Comparison of ENCODE assay signal across 18 cellular contexts in the genomic region with DNA sequence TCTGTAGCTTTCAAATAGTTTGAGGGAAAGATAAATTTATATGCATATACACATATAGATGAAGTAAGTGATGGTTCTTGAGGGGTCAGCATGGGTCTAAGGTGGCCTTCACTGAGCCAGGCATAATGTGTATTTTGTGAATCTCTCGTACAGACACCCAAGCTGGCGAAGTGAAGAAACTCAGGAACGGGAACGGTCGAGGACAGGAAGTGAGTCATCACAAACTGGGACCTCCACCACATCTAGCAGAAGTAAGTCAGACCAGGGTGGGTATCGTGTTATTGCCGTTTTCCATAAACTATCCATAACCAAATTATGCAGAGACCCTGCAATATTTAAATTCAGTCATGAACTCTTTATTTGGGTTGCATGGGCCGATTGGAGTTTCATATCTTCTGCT. TPM values are rescaled to one million over a fixed set of nuclear protein-coding genes. Genes with fewer than 3 reads are reported as not detected.
DNase-seq lines count a peak whose midpoint lies in the region; ATAC-seq lines count a peak whose summit lies in the region.
"Had no signal": no experiment of that assay in that cellular context is flagged by ENCODE, and none has a peak within 500 bp of the region (broad histone marks: within the 10 kb centered on the region; RNA-seq: fewer than 3 reads in every experiment).

No MANE protein-coding gene starts in this region.

- ATAC-seq in stimulated activated naive CD8-positive, alpha-beta T cell treated with anti-CD3 and anti-CD28 coated beads, Interleukin-15, Interleukin-2, amounts not matched to agents 100 U/mL and 50 U/mL, for 24 hours, result no peak
- ATAC-seq in HG03571 (IDR thresholded peaks at IDR 0.05; ENCODE audit: unreplicated experiment) (no peak), esophagus mucosa (no peak), HG02981 (IDR thresholded peaks at IDR 0.05; ENCODE audit: unreplicated experiment) (no peak)
- ATAC-seq: T-helper 17 cell had no signal

- intact Hi-C loops in activated T-helper 1 cell treated with anti-CD3 and anti-CD28 coated beads, Interleukin-12 subunit alpha, Interleukin-12 subunit beta, Interleukin-2, Interleukin-4 antibody, amounts not matched to agents 30 ng/mL and 10 ng/mL and 1 ng/mL, durations not matched to agents 14 hours and 24 hours and 36 hours (cut with micrococcal nuclease), result loop anchor here (2.0 kb wide), 1 partner anchor 14 kb away; no protein-coding TSS in a partner anchor

- H3K4me1 Mint-ChIP-seq in stimulated activated naive CD8-positive, alpha-beta T cell treated with anti-CD3 and anti-CD28 coated beads, Interleukin-15, Interleukin-2, amounts not matched to agents 100 ng/mL and 50 ng/mL, for 24 hours (ENCODE audit: low read depth), result peaks cover 17% of the 10 kb centered on the region
- peaks cover 30% of the 10 kb centered on the region for H3K4me1 Mint-ChIP-seq in activated T-helper 1 cell treated with anti-CD3 and anti-CD28 coated beads, Interleukin-12 subunit alpha, Interleukin-12 subunit beta, Interleukin-2, Interleukin-4 antibody, amounts not matched to agents 30 ng/mL and 10 ng/mL and 1 ng/mL, durations not matched to agents 14 hours and 24 hours and 36 hours (ENCODE audit: low read depth)

- H3K4me3 Mint-ChIP-seq in stimulated activated naive CD8-positive, alpha-beta T cell treated with anti-CD3 and anti-CD28 coated beads, Interleukin-15, Interleukin-2, amounts not matched to agents 100 ng/mL and 50 ng/mL, for 24 hours, result no peak overlapping the region
- H3K4me3 Mint-ChIP-seq in activated T-helper 1 cell treated with anti-CD3 and anti-CD28 coated beads, Interleukin-12 subunit alpha, Interleukin-12 subunit beta, Interleukin-2, Interleukin-4 antibody, amounts not matched to agents 30 ng/mL and 10 ng/mL and 1 ng/mL, durations not matched to agents 14 hours and 24 hours and 36 hours, result no peak overlapping the region
- H3K4me3 Mint-ChIP-seq: T-helper 17 cell had no signal

- no peaks in the 10 kb centered on the region for H3K27me3 Mint-ChIP-seq in stimulated activated naive CD8-positive, alpha-beta T cell treated with anti-CD3 and anti-CD28 coated beads, Interleukin-15, Interleukin-2, amounts not matched to agents 100 ng/mL and 50 ng/mL, for 24 hours
- no peaks in the 10 kb centered on the region for H3K27me3 Mint-ChIP-seq in activated T-helper 1 cell treated with anti-CD3 and anti-CD28 coated beads, Interleukin-12 subunit alpha, Interleukin-12 subunit beta, Interleukin-2, Interleukin-4 antibody, amounts not matched to agents 30 ng/mL and 10 ng/mL and 1 ng/mL, durations not matched to agents 14 hours and 24 hours and 36 hours (ENCODE audit: insufficient read depth)
- H3K27me3 Mint-ChIP-seq: T-helper 17 cell had no signal

- H3K9me3 Mint-ChIP-seq in stimulated activated naive CD8-positive, alpha-beta T cell treated with anti-CD3 and anti-CD28 coated beads, Interleukin-15, Interleukin-2, amounts not matched to agents 100 ng/mL and 50 ng/mL, for 24 hours, result no peaks in the 10 kb centered on the region
- no peaks in the 10 kb centered on the region for H3K9me3 Mint-ChIP-seq in activated T-helper 1 cell treated with anti-CD3 and anti-CD28 coated beads, Interleukin-12 subunit alpha, Interleukin-12 subunit beta, Interleukin-2, Interleukin-4 antibody, amounts not matched to agents 30 ng/mL and 10 ng/mL and 1 ng/mL, durations not matched to agents 14 hours and 24 hours and 36 hours

- peak overlapping the region; percentile 79 for H3K27ac Mint-ChIP-seq in stimulated activated naive CD8-positive, alpha-beta T cell treated with anti-CD3 and anti-CD28 coated beads, Interleukin-15, Interleukin-2, amounts not matched to agents 100 ng/mL and 50 ng/mL, for 24 hours
- peak overlapping the region; percentile 56 for H3K27ac Mint-ChIP-seq in activated T-helper 1 cell treated with anti-CD3 and anti-CD28 coated beads, Interleukin-12 subunit alpha, Interleukin-12 subunit beta, Interleukin-2, Interleukin-4 antibody, amounts not matched to agents 30 ng/mL and 10 ng/mL and 1 ng/mL, durations not matched to agents 14 hours and 24 hours and 36 hours

- DNase-seq in stimulated activated naive CD8-positive, alpha-beta T cell treated with anti-CD3 and anti-CD28 coated beads, Interleukin-15, Interleukin-2, amounts not matched to agents 100 U/mL and 50 U/mL, for 24 hours, result no peak
- DNase-seq in activated T-helper 1 cell treated with anti-CD3 and anti-CD28 coated beads, Interleukin-12 subunit alpha, Interleukin-12 subunit beta, Interleukin-2, Interleukin-4 antibody, amounts not matched to agents 30 ng/mL and 10 ng/mL and 1 ng/mL, durations not matched to agents 14 hours and 24 hours and 36 hours (ENCODE audit: low spot score), result no peak
- peak; percentile 28 for DNase-seq in islet precursor cell
- DNase-seq: activated gamma-delta T cell; AML-193; cerebellar nuclear complex; EL; GOT3; NCI-H2171 treated with DMSO at 0.1 percent for 48 hours; NCI-H526 treated with DMSO at 0.1 percent for 48 hours; occipital lobe; Right ventricle myocardium superior; stimulated activated CD4-positive, alpha-beta T cell treated with anti-CD3 and anti-CD28 coated beads, Interleukin-15, amount 100 ng/mL, for 24 hours; T-helper 17 cell had no signal

- H3K36me3 Mint-ChIP-seq in stimulated activated naive CD8-positive, alpha-beta T cell treated with anti-CD3 and anti-CD28 coated beads, Interleukin-15, Interleukin-2, amounts not matched to agents 100 ng/mL and 50 ng/mL, for 24 hours (ENCODE audit: low read depth), result peaks cover 70% of the 10 kb centered on the region
- peaks cover 56% of the 10 kb centered on the region for H3K36me3 Mint-ChIP-seq in activated T-helper 1 cell treated with anti-CD3 and anti-CD28 coated beads, Interleukin-12 subunit alpha, Interleukin-12 subunit beta, Interleukin-2, Interleukin-4 antibody, amounts not matched to agents 30 ng/mL and 10 ng/mL and 1 ng/mL, durations not matched to agents 14 hours and 24 hours and 36 hours (ENCODE audit: low read depth)

RNA-seq across cellular contexts. Expression of gene TNS2, which starts 15.4 kb away (rescaled TPM):
- total RNA-seq in activated T-helper 1 cell treated with anti-CD3 and anti-CD28 coated beads, Interleukin-12 subunit alpha, Interleukin-12 subunit beta, Interleukin-2, Interleukin-4 antibody, amounts not matched to agents 30 ng/mL and 10 ng/mL and 1 ng/mL, durations not matched to agents 14 hours and 24 hours and 36 hours, result 2.7 and 3.1 TPM in 2 replicates
- total RNA-seq in esophagus mucosa, result 10.6 TPM

RNA-seq across cellular contexts. Expression of gene EIF4B, which starts 28.2 kb away (rescaled TPM):
- 463 and 473 TPM in 2 replicates for total RNA-seq in activated T-helper 1 cell treated with anti-CD3 and anti-CD28 coated beads, Interleukin-12 subunit alpha, Interleukin-12 subunit beta, Interleukin-2, Interleukin-4 antibody, amounts not matched to agents 30 ng/mL and 10 ng/mL and 1 ng/mL, durations not matched to agents 14 hours and 24 hours and 36 hours
- total RNA-seq in esophagus mucosa, result 344 TPM

RNA-seq across cellular contexts. Expression of gene SPRYD3, which starts 44.7 kb away (rescaled TPM):
- total RNA-seq in activated T-helper 1 cell treated with anti-CD3 and anti-CD28 coated beads, Interleukin-12 subunit alpha, Interleukin-12 subunit beta, Interleukin-2, Interleukin-4 antibody, amounts not matched to agents 30 ng/mL and 10 ng/mL and 1 ng/mL, durations not matched to agents 14 hours and 24 hours and 36 hours, result 41.2 and 42.6 TPM in 2 replicates
- 29.3 TPM for total RNA-seq in esophagus mucosa
